Comparison of ENCODE assay signal across 15 cellular contexts in the genomic region with DNA sequence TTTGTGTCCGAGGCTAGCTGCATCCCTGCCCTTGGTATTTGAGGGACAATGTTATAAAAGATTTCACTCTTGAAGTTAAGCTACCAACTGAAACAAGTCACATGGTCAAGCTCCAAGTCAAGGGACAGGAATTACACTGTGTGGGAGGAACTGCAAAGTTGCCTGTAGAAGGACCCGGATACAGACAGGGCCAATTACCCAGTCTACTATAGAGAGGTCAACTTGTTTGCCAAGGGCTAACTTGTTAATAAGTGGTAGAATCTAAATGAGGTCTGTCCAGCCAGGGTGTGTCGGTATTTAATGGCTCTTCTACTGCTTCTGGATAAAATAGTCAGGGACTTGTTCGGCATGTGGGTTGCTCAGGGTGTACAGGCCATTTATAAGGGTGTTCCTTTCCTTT. TPM values are rescaled to one million over a fixed set of nuclear protein-coding genes. Genes with fewer than 3 reads are reported as not detected.
DNase-seq lines count a peak whose midpoint lies in the region; ATAC-seq, FAIRE-seq and TF ChIP-seq lines count a peak whose summit lies in the region.
"Had no signal": no experiment of that assay in that cellular context is flagged by ENCODE, and none has a peak within 500 bp of the region (broad histone marks: within the 10 kb centered on the region; RNA-seq: fewer than 3 reads in every experiment).

No MANE protein-coding gene starts in this region.

- peaks cover 43% of the 10 kb centered on the region for H4K20me1 ChIP-seq in astrocyte (ENCODE audit: insufficient read depth, low read length)

- no peaks in the 10 kb centered on the region for H3K27me3 ChIP-seq in astrocyte (ENCODE audit: insufficient read depth, low read length)
- no peaks in the 10 kb centered on the region for H3K27me3 ChIP-seq in gastrocnemius medialis
- H3K27me3 ChIP-seq: tibial nerve had no signal

- in situ Hi-C loops in gastrocnemius medialis (cut with MboI; ENCODE audit: low sequenced_read_pairs in 4 of 4): no loop called here

- DNase-seq in GM03348 (ENCODE audit: low spot score) (peak; percentile 16), astrocyte (ENCODE audit: low read depth) (peak; percentile 28), kidney tubule cell (ENCODE audit: low spot score) (peak; percentile 55), gastrocnemius medialis (no peak), T-helper 17 cell (no peak)
- DNase-seq: activated CD4-positive, alpha-beta T cell treated with anti-CD3 and anti-CD28 coated beads, Interleukin-2, amount 10 ng/mL, durations not matched to agents 24 days and 14 days; activated T-cell treated with anti-CD3 and anti-CD28 coated beads, Interleukin-2, amount 50 U/mL, for 24 hours; glutamatergic neuron; retina; stimulated activated CD4-positive, alpha-beta T cell treated with anti-CD3 and anti-CD28 coated beads, Interleukin-4, amount 100 ng/mL, for 4 hours had no signal

- intact Hi-C loops in gastrocnemius medialis (cut with DNase I; ENCODE audit: low total_unique reads): no loop called here

- no peak overlapping the region for H3K4me3 Mint-ChIP-seq in astrocyte (ENCODE audit: unreplicated experiment)
- no peak overlapping the region for H3K4me3 Mint-ChIP-seq in T-helper 17 cell
- H3K4me3 Mint-ChIP-seq: activated CD4-positive, alpha-beta T cell treated with anti-CD3 and anti-CD28 coated beads, Interleukin-2, amount 10 ng/mL, durations not matched to agents 24 days and 14 days; activated T-cell treated with anti-CD3 and anti-CD28 coated beads, Interleukin-2, amount 50 U/mL, for 24 hours had no signal

- H3K4me1 ChIP-seq in astrocyte (ENCODE audit: insufficient read depth, low read length): peaks cover 9% of the 10 kb centered on the region
- H3K4me1 ChIP-seq in gastrocnemius medialis: peaks cover 23 to 47% of the 10 kb centered on the region in 2 donors

- H3K9me3 ChIP-seq in astrocyte (ENCODE audit: insufficient read depth, low read depth, low read length): no peaks in the 10 kb centered on the region
- H3K9me3 ChIP-seq in gastrocnemius medialis: no peaks in the 10 kb centered on the region
- no peaks in the 10 kb centered on the region for H3K9me3 ChIP-seq in T-helper 17 cell (ENCODE audit: control insufficient read depth, low read length, poor library complexity, severe bottlenecking)
- H3K9me3 ChIP-seq: tibial nerve had no signal

- H3K79me2 ChIP-seq in astrocyte (ENCODE audit: insufficient read depth, low read length): peaks cover 5% of the 10 kb centered on the region

- H3K36me3 Mint-ChIP-seq in astrocyte (ENCODE audit: low read depth, unreplicated experiment): peaks cover 7% of the 10 kb centered on the region
- no peaks in the 10 kb centered on the region for H3K36me3 Mint-ChIP-seq in T-helper 17 cell (ENCODE audit: low read depth)

- no peaks in the 10 kb centered on the region for H3K9me3 Mint-ChIP-seq in astrocyte (ENCODE audit: unreplicated experiment)
- H3K9me3 Mint-ChIP-seq: activated CD4-positive, alpha-beta T cell treated with anti-CD3 and anti-CD28 coated beads, Interleukin-2, amount 10 ng/mL, durations not matched to agents 24 days and 14 days; activated T-cell treated with anti-CD3 and anti-CD28 coated beads, Interleukin-2, amount 50 U/mL, for 24 hours had no signal

- FAIRE-seq in astrocyte (lab: Jason Lieb, UNC): no peak
- FAIRE-seq: H1 had no signal

- no peaks in the 10 kb centered on the region for H3K27me3 Mint-ChIP-seq in astrocyte (ENCODE audit: low read depth, unreplicated experiment)
- no peaks in the 10 kb centered on the region for H3K27me3 Mint-ChIP-seq in T-helper 17 cell
- H3K27me3 Mint-ChIP-seq: activated CD4-positive, alpha-beta T cell treated with anti-CD3 and anti-CD28 coated beads, Interleukin-2, amount 10 ng/mL, durations not matched to agents 24 days and 14 days; activated T-cell treated with anti-CD3 and anti-CD28 coated beads, Interleukin-2, amount 50 U/mL, for 24 hours had no signal

- TF ChIP-seq CTCF in astrocyte (IDR thresholded peaks at IDR 0.05; ENCODE audit: insufficient read depth, low read depth, low read length): no peak
- no peak for TF ChIP-seq CTCF in gastrocnemius medialis (IDR thresholded peaks at IDR 0.05 in 4 of 5, conservative IDR thresholded peaks at IDR 0.05 in 1 of 5)

- H3K27ac Mint-ChIP-seq in astrocyte (ENCODE audit: unreplicated experiment) (no peak overlapping the region), T-helper 17 cell (no peak overlapping the region)
- H3K27ac Mint-ChIP-seq: activated CD4-positive, alpha-beta T cell treated with anti-CD3 and anti-CD28 coated beads, Interleukin-2, amount 10 ng/mL, durations not matched to agents 24 days and 14 days; activated T-cell treated with anti-CD3 and anti-CD28 coated beads, Interleukin-2, amount 50 U/mL, for 24 hours had no signal

- peaks cover 24% of the 10 kb centered on the region for H3K4me1 Mint-ChIP-seq in astrocyte (ENCODE audit: low read depth, unreplicated experiment)
- H3K4me1 Mint-ChIP-seq in T-helper 17 cell: no peaks in the 10 kb centered on the region
- H3K4me1 Mint-ChIP-seq: activated CD4-positive, alpha-beta T cell treated with anti-CD3 and anti-CD28 coated beads, Interleukin-2, amount 10 ng/mL, durations not matched to agents 24 days and 14 days had no signal

- ATAC-seq in gastrocnemius medialis (peak in 1 of 2 donors; percentile 16), T-helper 17 cell (no peak), GM19455 (IDR thresholded peaks at IDR 0.05; ENCODE audit: unreplicated experiment) (no peak), GM18511 (IDR thresholded peaks at IDR 0.05; ENCODE audit: unreplicated experiment) (no peak), HG03378 (IDR thresholded peaks at IDR 0.05; ENCODE audit: unreplicated experiment) (no peak)

- no peak for TF ChIP-seq POLR2A in gastrocnemius medialis (IDR thresholded peaks at IDR 0.05)

- no peak overlapping the region for H2AFZ ChIP-seq in astrocyte (ENCODE audit: low read depth, low read length)

- H3K36me3 ChIP-seq in astrocyte (ENCODE audit: insufficient read depth, low read length) (no peaks in the 10 kb centered on the region), gastrocnemius medialis (no peaks in the 10 kb centered on the region)
- H3K36me3 ChIP-seq: tibial nerve had no signal

- no peak overlapping the region for H3K4me2 ChIP-seq in astrocyte (ENCODE audit: low read length)

- H3K9ac ChIP-seq in astrocyte (ENCODE audit: low read length): no peak overlapping the region

- H3K27ac ChIP-seq in astrocyte (ENCODE audit: low read depth, low read length): no peak overlapping the region
- H3K27ac ChIP-seq in gastrocnemius medialis: peak overlapping the region; percentile 17 to 78 (median 56)

- H3K4me3 ChIP-seq in astrocyte (ENCODE audit: insufficient read depth, low read depth, low read length) (no peak overlapping the region), gastrocnemius medialis (no peak overlapping the region)
- H3K4me3 ChIP-seq: tibial nerve had no signal

RNA-seq across cellular contexts. Expression of a gene that starts 55.7 kb away (rescaled TPM):
- 37.8 and 39.6 TPM in 2 replicates for total RNA-seq in astrocyte
- 10 to 100 TPM; 21.1 to 54.2 (median 30.6) TPM for total RNA-seq in gastrocnemius medialis
- under 1 TPM in 1 of 2 donors, not detected in 1; 0.02 TPM for total RNA-seq in T-helper 17 cell

Comparison
In these comparisons a context has a peak if more than half of its experiments do, and no peak if none do; other contexts are left out.
1. DNase-seq: peak in GM03348 (single experiment), astrocyte (single experiment) and kidney tubule cell (single experiment); none in gastrocnemius medialis (0 of 2) and T-helper 17 cell (0 of 3).
2. RNA of a gene that starts 55.7 kb away (total RNA-seq): 37.8 to 39.6 TPM in astrocyte and 21.1 to 54.2 TPM in gastrocnemius medialis; 0.02 TPM in T-helper 17 cell; every median in the first group is over 10 times any median in the second.